1 cellular context compared by ENCODE assay signal in genomic region chr2:112541315-112542122, GRCh38.
TF ChIP-seq lines count a peak whose summit lies in the region.

No MANE protein-coding gene starts in this region.

TF ChIP-seq in endothelial cell of umbilical vein, 7 proteins besides CTCF, POLR2A, EP300 and RAD21 (continued from another document):
- TF ChIP-seq POLR2AphosphoS5 (IDR thresholded peaks at IDR 0.05; ENCODE audit: insufficient read depth, low read depth, low read length) (no peak), JUN (IDR thresholded peaks at IDR 0.05; ENCODE audit: borderline replicate concordance, insufficient read depth, insufficient read length, low read depth) (no peak), GATA2 (IDR thresholded peaks at IDR 0.05; ENCODE audit: insufficient read depth, insufficient read length, low read depth, low read length) (no peak), EZH2 (IDR thresholded peaks at IDR 0.05; ENCODE audit: borderline replicate concordance, low read depth, low read length, severe bottlenecking) (no peak)
- TF ChIP-seq, protein P1, sequence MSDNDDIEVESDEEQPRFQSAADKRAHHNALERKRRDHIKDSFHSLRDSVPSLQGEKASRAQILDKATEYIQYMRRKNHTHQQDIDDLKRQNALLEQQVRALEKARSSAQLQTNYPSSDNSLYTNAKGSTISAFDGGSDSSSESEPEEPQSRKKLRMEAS (IDR thresholded peaks at IDR 0.05; ENCODE audit: insufficient read depth, insufficient read length) = no peak
